2 cellular contexts compared by ENCODE assay signal in the genomic region with DNA sequence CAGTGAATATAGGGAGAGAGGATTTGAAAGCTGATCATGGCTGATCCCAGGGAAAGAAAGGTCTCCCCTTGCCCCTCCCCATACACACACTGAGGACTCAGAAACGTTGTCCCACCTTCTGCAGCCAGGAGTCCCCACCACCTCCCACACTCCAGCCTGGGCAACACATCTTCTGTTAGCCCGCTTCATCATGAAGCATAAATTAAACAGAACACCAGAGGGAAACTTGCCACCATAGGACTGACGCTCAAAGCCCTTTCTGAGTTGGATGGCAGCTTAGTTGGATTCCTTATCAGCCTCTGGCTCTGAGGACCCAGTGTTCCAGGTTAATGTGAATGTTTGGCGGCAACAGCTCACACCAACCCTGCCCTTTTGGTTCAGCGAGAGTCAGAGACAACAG.
TF ChIP-seq lines count a peak whose summit lies in the region.

No MANE protein-coding gene starts in this region.

TF ChIP-seq in HCT116, 20 proteins besides CTCF, POLR2A, EP300 and RAD21:
- TF ChIP-seq, protein P1, sequence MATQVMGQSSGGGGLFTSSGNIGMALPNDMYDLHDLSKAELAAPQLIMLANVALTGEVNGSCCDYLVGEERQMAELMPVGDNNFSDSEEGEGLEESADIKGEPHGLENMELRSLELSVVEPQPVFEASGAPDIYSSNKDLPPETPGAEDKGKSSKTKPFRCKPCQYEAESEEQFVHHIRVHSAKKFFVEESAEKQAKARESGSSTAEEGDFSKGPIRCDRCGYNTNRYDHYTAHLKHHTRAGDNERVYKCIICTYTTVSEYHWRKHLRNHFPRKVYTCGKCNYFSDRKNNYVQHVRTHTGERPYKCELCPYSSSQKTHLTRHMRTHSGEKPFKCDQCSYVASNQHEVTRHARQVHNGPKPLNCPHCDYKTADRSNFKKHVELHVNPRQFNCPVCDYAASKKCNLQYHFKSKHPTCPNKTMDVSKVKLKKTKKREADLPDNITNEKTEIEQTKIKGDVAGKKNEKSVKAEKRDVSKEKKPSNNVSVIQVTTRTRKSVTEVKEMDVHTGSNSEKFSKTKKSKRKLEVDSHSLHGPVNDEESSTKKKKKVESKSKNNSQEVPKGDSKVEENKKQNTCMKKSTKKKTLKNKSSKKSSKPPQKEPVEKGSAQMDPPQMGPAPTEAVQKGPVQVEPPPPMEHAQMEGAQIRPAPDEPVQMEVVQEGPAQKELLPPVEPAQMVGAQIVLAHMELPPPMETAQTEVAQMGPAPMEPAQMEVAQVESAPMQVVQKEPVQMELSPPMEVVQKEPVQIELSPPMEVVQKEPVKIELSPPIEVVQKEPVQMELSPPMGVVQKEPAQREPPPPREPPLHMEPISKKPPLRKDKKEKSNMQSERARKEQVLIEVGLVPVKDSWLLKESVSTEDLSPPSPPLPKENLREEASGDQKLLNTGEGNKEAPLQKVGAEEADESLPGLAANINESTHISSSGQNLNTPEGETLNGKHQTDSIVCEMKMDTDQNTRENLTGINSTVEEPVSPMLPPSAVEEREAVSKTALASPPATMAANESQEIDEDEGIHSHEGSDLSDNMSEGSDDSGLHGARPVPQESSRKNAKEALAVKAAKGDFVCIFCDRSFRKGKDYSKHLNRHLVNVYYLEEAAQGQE (IDR thresholded peaks at IDR 0.05; ENCODE audit: low read depth): no peak
- no peak for TF ChIP-seq SP1 (IDR thresholded peaks at IDR 0.05; ENCODE audit: low read depth)
- TF ChIP-seq SRF (IDR thresholded peaks at IDR 0.05; ENCODE audit: low read depth): no peak
- no peak for TF ChIP-seq FOSL1 (IDR thresholded peaks at IDR 0.05; ENCODE audit: low read depth)
- no peak for TF ChIP-seq SIN3A (IDR thresholded peaks at IDR 0.05; ENCODE audit: low read depth)
- TF ChIP-seq ZNF274 (IDR thresholded peaks at IDR 0.05; ENCODE audit: low read depth, low read length): no peak
- TF ChIP-seq EGR1 (IDR thresholded peaks at IDR 0.05; ENCODE audit: low read depth): no peak
- no peak for TF ChIP-seq JUND (IDR thresholded peaks at IDR 0.05)
- no peak for TF ChIP-seq YY1 (IDR thresholded peaks at IDR 0.05; ENCODE audit: extremely low read depth, insufficient replicate concordance, low read depth, low read length)
- TF ChIP-seq ZFX (IDR thresholded peaks at IDR 0.05): no peak
- no peak for TF ChIP-seq CBX3 (IDR thresholded peaks at IDR 0.05; ENCODE audit: low read depth)
- TF ChIP-seq, protein P2, sequence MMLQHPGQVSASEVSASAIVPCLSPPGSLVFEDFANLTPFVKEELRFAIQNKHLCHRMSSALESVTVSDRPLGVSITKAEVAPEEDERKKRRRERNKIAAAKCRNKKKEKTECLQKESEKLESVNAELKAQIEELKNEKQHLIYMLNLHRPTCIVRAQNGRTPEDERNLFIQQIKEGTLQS (IDR thresholded peaks at IDR 0.05): no peak
- no peak for TF ChIP-seq EZH2 (IDR thresholded peaks at IDR 0.05)
- no peak for TF ChIP-seq POLR2AphosphoS5 (IDR thresholded peaks at IDR 0.05; ENCODE audit: low read depth, low read length)
- no peak for TF ChIP-seq CEBPB (IDR thresholded peaks at IDR 0.05; ENCODE audit: low read depth)
- TF ChIP-seq ELF1 (IDR thresholded peaks at IDR 0.05; ENCODE audit: borderline replicate concordance, low read depth): no peak

TF ChIP-seq in K562, 482 proteins besides CTCF, POLR2A, EP300 and RAD21 (continued from another document):
- TF ChIP-seq TAF9B (IDR thresholded peaks at IDR 0.05; ENCODE audit: partially characterized antibody) (no peak), U2AF2 (optimal IDR thresholded peaks at IDR 0.05; ENCODE audit: low read depth, low read length) (no peak)
